8 cellular contexts compared by ENCODE assay signal in genomic region chr6:154995241-154996162, GRCh38. TPM values are rescaled to one million over a fixed set of nuclear protein-coding genes. Genes with fewer than 3 reads are reported as not detected.
DNase-seq lines count a peak whose midpoint lies in the region; ATAC-seq, FAIRE-seq and TF ChIP-seq lines count a peak whose summit lies in the region.

TSS of gene TIAM2 (plus strand) at chr6:154995315. CDS start at chr6:155129224, 133,909 bp downstream.

- DNase-seq in GM10266 (ENCODE audit: extremely low spot score) (peak; percentile 66), M059J (ENCODE audit: low read depth) (peak; percentile 40), ascending aorta (ENCODE audit: low spot score in 2 of 2) (no peak), small intestine (peak; percentile 32), MM.1S (no peak)

- H2AFZ ChIP-seq in MM.1S (ENCODE audit: low read length), result no peak within 1 kb of the TSS

- H3K4me1 ChIP-seq in ascending aorta (no peaks in the 10 kb centered on the region), iPS-20b (ENCODE audit: insufficient read depth, low read length) (peaks cover 12% of the 10 kb centered on the region), small intestine (ENCODE audit: control insufficient read depth in 2 of 2, insufficient read depth in 1 of 2, low read depth in 1 of 2, low read length in 1 of 2) (no peaks in the 10 kb centered on the region), MM.1S (ENCODE audit: low read length) (no peaks in the 10 kb centered on the region)

- H3K9ac ChIP-seq in iPS-20b (ENCODE audit: low read depth, low read length), result peak within 1 kb of the TSS; percentile 85
- H3K9ac ChIP-seq in MM.1S (ENCODE audit: low read length), result no peak within 1 kb of the TSS

- no peaks in the 10 kb centered on the region for H3K36me3 ChIP-seq in ascending aorta
- no peaks in the 10 kb centered on the region for H3K36me3 ChIP-seq in iPS-20b (ENCODE audit: insufficient read depth, low read depth, low read length)
- H3K36me3 ChIP-seq in small intestine (ENCODE audit: control insufficient read depth in 2 of 2, insufficient read depth in 2 of 2, low read length in 2 of 2), result no peaks in the 10 kb centered on the region
- no peaks in the 10 kb centered on the region for H3K36me3 ChIP-seq in MM.1S (replicated peaks; ENCODE audit: insufficient read depth, low read length)

- intact Hi-C loops in ascending aorta (cut with DNase I), result loop anchor here (2.0 to 10.0 kb wide), 4 partner anchors 68 to 179 kb away; no protein-coding TSS in a partner anchor

- H3K4me3 ChIP-seq in ascending aorta (peak within 1 kb of the TSS; percentile 61 to 78), iPS-20b (ENCODE audit: low read length) (peak within 1 kb of the TSS; percentile 80), small intestine (ENCODE audit: low read depth in 1 of 2, low read length in 2 of 2) (peak within 1 kb of the TSS; percentile 52 to 95), MM.1S (ENCODE audit: low read length) (no peak within 1 kb of the TSS)

- H3K79me2 ChIP-seq in MM.1S (ENCODE audit: low read length), result no peaks in the 10 kb centered on the region

- H3K27ac ChIP-seq in ascending aorta (peak within 1 kb of the TSS; percentile 62 to 78), iPS-20b (ENCODE audit: low read length) (no peak within 1 kb of the TSS), small intestine (ENCODE audit: low read depth in 1 of 2, low read length in 1 of 2) (peak within 1 kb of the TSS in 1 of 2 donors; percentile 89), MM.1S (ENCODE audit: low read length) (no peak within 1 kb of the TSS)

- no peaks in the 10 kb centered on the region for H4K20me1 ChIP-seq in MM.1S (ENCODE audit: insufficient read depth, low read length)

- 0 to 2% (median 0%) methylated on average over 70 to 114 of the region's 114 CpGs for whole genome bisulfite sequencing in small intestine, 3 donors

- no peaks in the 10 kb centered on the region for H3K9me2 ChIP-seq in MM.1S (replicated peaks; ENCODE audit: insufficient read depth, low read length)

- TF ChIP-seq CTCF in GM10266 (IDR thresholded peaks at IDR 0.05; ENCODE audit: control insufficient read depth, insufficient read depth, low read depth, missing control alignments) (no peak), ascending aorta (IDR thresholded peaks at IDR 0.05) (no peak), MM.1S (IDR thresholded peaks at IDR 0.05; ENCODE audit: low read length) (no peak)

- H3K27me3 ChIP-seq in ascending aorta (no peaks in the 10 kb centered on the region), iPS-20b (ENCODE audit: insufficient read depth, low read length) (peaks cover 25% of the 10 kb centered on the region), small intestine (ENCODE audit: control insufficient read depth in 2 of 2, insufficient read depth in 2 of 2, low read length in 2 of 2) (no peaks in the 10 kb centered on the region), MM.1S (replicated peaks; ENCODE audit: insufficient read depth, low read length) (no peaks in the 10 kb centered on the region)

- FAIRE-seq in small intestine (lab: Jason Lieb, UNC), result no peak

- no peak for ATAC-seq in HG03159 (IDR thresholded peaks at IDR 0.05; ENCODE audit: unreplicated experiment)
- no peak for ATAC-seq in GM18520 (IDR thresholded peaks at IDR 0.05; ENCODE audit: unreplicated experiment)

- no peak within 1 kb of the TSS for H3K4me2 ChIP-seq in MM.1S (ENCODE audit: low read depth, low read length)

- no peaks in the 10 kb centered on the region for H3K9me3 ChIP-seq in ascending aorta
- no peaks in the 10 kb centered on the region for H3K9me3 ChIP-seq in iPS-20b (ENCODE audit: insufficient read depth, low read depth, low read length)
- no peaks in the 10 kb centered on the region for H3K9me3 ChIP-seq in small intestine (ENCODE audit: control insufficient read depth, low read depth)
- H3K9me3 ChIP-seq in MM.1S (replicated peaks; ENCODE audit: insufficient read depth, low read length), result no peaks in the 10 kb centered on the region

- H3F3A ChIP-seq in MM.1S (ENCODE audit: insufficient read depth, low read length), result no peaks in the 10 kb centered on the region

RNA-seq across cellular contexts. Expression of gene TIAM2, which starts in this region (rescaled TPM):
- total RNA-seq in M059J (2014; rRNA removed; shearing (Covaris generic)), result 8.1 and 18.8 TPM in 2 replicates
- 3.7 TPM for total RNA-seq in ascending aorta
- polyA plus RNA-seq in small intestine, result 10 to 100 TPM in 2 of 3 donors, 1 to 10 TPM in 1; 7.8 to 34.4 (median 19.2) TPM

Comparison
In these comparisons a context has a peak if more than half of its experiments do, and no peak if none do; other contexts are left out.
1. DNase-seq: peak in GM10266 (single experiment), M059J (single experiment) and small intestine (single experiment); none in ascending aorta (0 of 2) and MM.1S (single experiment).
2. H3K27ac ChIP-seq: peak in ascending aorta (2 of 2); none in iPS-20b (single experiment) and MM.1S (single experiment).